8 cellular contexts compared by ENCODE assay signal in genomic region chr20:63626424-63627128, GRCh38. TPM values are rescaled to one million over a fixed set of nuclear protein-coding genes. Genes with fewer than 3 reads are reported as not detected.
A peak's percentile ranks its signal among the peaks of the same experiment; 100 is the strongest.
DNase-seq lines count a peak whose midpoint lies in the region; ATAC-seq and TF ChIP-seq lines count a peak whose summit lies in the region.

GMEB2 (minus strand) TSS chr20:63627101; CDS start chr20:63619397, 7,704 bp downstream.

- intact Hi-C loops in heart right ventricle (cut with DNase I): loop anchor here in 5 of 10 donors (1.0 to 10.0 kb wide), 4 partner anchors 32 to 238 kb away; partner anchors contain the start of genes ABHD16B (in 2 of the 5), HELZ2 (in 2 of the 5), RTEL1 (in 2 of the 5) and TPD52L2 (in 2 of the 5)

- H3K27ac Mint-ChIP-seq in IgD-negative memory B cell: peak within 1 kb of the TSS; percentile 94 to 97 (median 95)
- peak within 1 kb of the TSS; percentile 96 for H3K27ac Mint-ChIP-seq in activated naive CD8-positive, alpha-beta T cell treated with anti-CD3 and anti-CD28 coated beads, Interleukin-2, amount 10 ng/mL, durations not matched to agents 7 days and 5 days
- peak within 1 kb of the TSS; percentile 94 for H3K27ac Mint-ChIP-seq in progenitor cell of endocrine pancreas

- H3K4me3 ChIP-seq in DND-41 (ENCODE audit: low read depth in 1 of 2, low read length in 2 of 2) (peak within 1 kb of the TSS; percentile 100), SJSA1 (peak within 1 kb of the TSS; percentile 94), heart right ventricle (peak within 1 kb of the TSS; percentile 65 to 99 (median 92))

- peak; percentile 82 for DNase-seq in DND-41
- DNase-seq in SJSA1 (ENCODE audit: low read depth in 1 of 2, low spot score in 2 of 2): peak; percentile 62 to 75
- DNase-seq in activated naive CD8-positive, alpha-beta T cell treated with anti-CD3 and anti-CD28 coated beads, Interleukin-2, amount 10 ng/mL, durations not matched to agents 7 days and 5 days: peak; percentile 82
- DNase-seq in heart right ventricle: peak; percentile 78 to 82
- DNase-seq in progenitor cell of endocrine pancreas (ENCODE audit: low spot score, unreplicated experiment): no peak

- H2AFZ ChIP-seq in DND-41 (ENCODE audit: low read depth, low read length): peak within 1 kb of the TSS; percentile 99

- H3K36me3 Mint-ChIP-seq in IgD-negative memory B cell (peaks cover 9% of the 10 kb centered on the region), progenitor cell of endocrine pancreas (ENCODE audit: insufficient read depth) (peaks cover 2% of the 10 kb centered on the region)
- peaks cover 16% of the 10 kb centered on the region for H3K36me3 Mint-ChIP-seq in activated naive CD8-positive, alpha-beta T cell treated with anti-CD3 and anti-CD28 coated beads, Interleukin-2, amount 10 ng/mL, durations not matched to agents 7 days and 5 days

- peak within 1 kb of the TSS; percentile 91 to 98 (median 96) for H3K4me3 Mint-ChIP-seq in IgD-negative memory B cell
- H3K4me3 Mint-ChIP-seq in activated naive CD8-positive, alpha-beta T cell treated with anti-CD3 and anti-CD28 coated beads, Interleukin-2, amount 10 ng/mL, durations not matched to agents 7 days and 5 days: peak within 1 kb of the TSS; percentile 98
- H3K4me3 Mint-ChIP-seq in progenitor cell of endocrine pancreas (ENCODE audit: low read depth): peak within 1 kb of the TSS; percentile 73

- H3K4me1 ChIP-seq in DND-41 (ENCODE audit: insufficient read depth, low read length): peaks cover 43% of the 10 kb centered on the region
- peaks cover 13% of the 10 kb centered on the region for H3K4me1 ChIP-seq in SJSA1 (replicated peaks)
- peaks cover 0 to 33% (median 24%) of the 10 kb centered on the region in 9 donors for H3K4me1 ChIP-seq in heart right ventricle

- H3K27ac ChIP-seq in DND-41 (ENCODE audit: low read length) (peak within 1 kb of the TSS; percentile 99), SJSA1 (peak within 1 kb of the TSS; percentile 97), heart right ventricle (peak within 1 kb of the TSS; percentile 90 to 99 (median 97))

- no peak for TF ChIP-seq CTCF in DND-41 (IDR thresholded peaks at IDR 0.05; ENCODE audit: borderline replicate concordance, extremely low read depth, low read length, poor library complexity, severe bottlenecking)
- no peak for TF ChIP-seq CTCF in heart right ventricle (IDR thresholded peaks at IDR 0.05)
- TF ChIP-seq CTCF in progenitor cell of endocrine pancreas (IDR thresholded peaks at IDR 0.05; ENCODE audit: unreplicated experiment): no peak

- WGBS in heart right ventricle, 2 donors: 0 to 1% methylated on average over 46 to 106 of the region's 114 CpGs

- POLR2A ChIA-PET in activated naive CD8-positive, alpha-beta T cell treated with anti-CD3 and anti-CD28 coated beads, Interleukin-2, amount 10 ng/mL, durations not matched to agents 7 days and 5 days (lab: Charles Lee): interaction anchor here (0.8 to 8.3 kb wide), 13 partner anchors 8 to 238 kb away, joined by 3 to 109 read pairs (median 5); partner anchors contain the start of genes HELZ2, PPDPF, PTK6 and RTEL1

- H3K4me2 ChIP-seq in DND-41 (ENCODE audit: insufficient read depth, low read length): peak within 1 kb of the TSS; percentile 98

- H3K4me1 Mint-ChIP-seq in IgD-negative memory B cell (peaks cover 20 to 28% (median 26%) of the 10 kb centered on the region in 3 donors), progenitor cell of endocrine pancreas (ENCODE audit: low read depth) (peaks cover 8% of the 10 kb centered on the region)
- peaks cover 23% of the 10 kb centered on the region for H3K4me1 Mint-ChIP-seq in activated naive CD8-positive, alpha-beta T cell treated with anti-CD3 and anti-CD28 coated beads, Interleukin-2, amount 10 ng/mL, durations not matched to agents 7 days and 5 days

- H3K79me2 ChIP-seq in DND-41 (ENCODE audit: insufficient read depth, low read length): peaks cover 69% of the 10 kb centered on the region

- H3K27me3 Mint-ChIP-seq in IgD-negative memory B cell: no peaks in the 10 kb centered on the region
- no peaks in the 10 kb centered on the region for H3K27me3 Mint-ChIP-seq in activated naive CD8-positive, alpha-beta T cell treated with anti-CD3 and anti-CD28 coated beads, Interleukin-2, amount 10 ng/mL, durations not matched to agents 7 days and 5 days
- no peaks in the 10 kb centered on the region for H3K27me3 Mint-ChIP-seq in progenitor cell of endocrine pancreas

- no peaks in the 10 kb centered on the region for H3K27me3 ChIP-seq in DND-41 (ENCODE audit: insufficient read depth, low read length, poor library complexity)
- H3K27me3 ChIP-seq in SJSA1 (replicated peaks): no peaks in the 10 kb centered on the region
- H3K27me3 ChIP-seq in heart right ventricle: no peaks in the 10 kb centered on the region

- H4K20me1 ChIP-seq in DND-41 (ENCODE audit: insufficient read depth, low read length): peaks cover 9% of the 10 kb centered on the region; the same call in 1 of the 2 replicates

- H3K9me3 ChIP-seq in DND-41 (ENCODE audit: insufficient read depth, low read length, severe bottlenecking) (no peaks in the 10 kb centered on the region), SJSA1 (replicated peaks) (no peaks in the 10 kb centered on the region), heart right ventricle (no peaks in the 10 kb centered on the region)

- peak within 1 kb of the TSS; percentile 99 for H3K9ac ChIP-seq in DND-41 (ENCODE audit: low read depth, low read length)

- H3K36me3 ChIP-seq in DND-41 (ENCODE audit: insufficient read depth, low read length) (peaks cover 19% of the 10 kb centered on the region; the same call in 1 of the 2 replicates), SJSA1 (peaks cover 4% of the 10 kb centered on the region), heart right ventricle (no peaks in the 10 kb centered on the region)

- H3K9me3 Mint-ChIP-seq in IgD-negative memory B cell: no peaks in the 10 kb centered on the region
- no peaks in the 10 kb centered on the region for H3K9me3 Mint-ChIP-seq in activated naive CD8-positive, alpha-beta T cell treated with anti-CD3 and anti-CD28 coated beads, Interleukin-2, amount 10 ng/mL, durations not matched to agents 7 days and 5 days
- H3K9me3 Mint-ChIP-seq in progenitor cell of endocrine pancreas (ENCODE audit: low read depth): no peaks in the 10 kb centered on the region

- ATAC-seq in DND-41 (ENCODE audit: insufficient read depth, low read depth) (peak; percentile 42), GM21528 (IDR thresholded peaks at IDR 0.05; ENCODE audit: low FRiP score, unreplicated experiment) (peak; percentile 47), heart right ventricle (peak in 7 of 8 donors; percentile 7 to 59 (median 38)), HG03442 (IDR thresholded peaks at IDR 0.05; ENCODE audit: unreplicated experiment) (no peak)
- ATAC-seq in activated naive CD8-positive, alpha-beta T cell treated with anti-CD3 and anti-CD28 coated beads, Interleukin-2, amount 10 ng/mL, durations not matched to agents 7 days and 5 days (ENCODE audit: low read depth): peak; percentile 31

RNA-seq across cellular contexts. Expression of gene GMEB2, which starts in this region (rescaled TPM):
- 10.6 TPM for polyA plus RNA-seq in IgD-negative memory B cell
- 8.7 and 10.4 TPM in 2 replicates for total RNA-seq in SJSA1 (2014; rRNA removed; shearing (Covaris generic))
- total RNA-seq in activated naive CD8-positive, alpha-beta T cell treated with anti-CD3 and anti-CD28 coated beads, Interleukin-2, amount 10 ng/mL, durations not matched to agents 7 days and 5 days: 10 to 100 TPM; 20.5 to 21.6 TPM
- total RNA-seq in heart right ventricle: 1 to 10 TPM; 4.9 to 7.5 (median 5.8) TPM
- 1 to 10 TPM; 6.0 to 8.2 TPM for polyA plus RNA-seq in heart right ventricle
- 15.1 and 15.2 TPM in 2 replicates for total RNA-seq in progenitor cell of endocrine pancreas
